In genomic region chr6:28395918-28396317, GRCh38 we compare ENCODE assay signal across 17 cellular contexts.
"Had no signal": no experiment of that assay in that cellular context is flagged by ENCODE, and none has a peak within 500 bp of the region (broad histone marks: within the 10 kb centered on the region; RNA-seq: fewer than 3 reads in every experiment).

No MANE protein-coding gene starts in this region.

- H3K4me3 Mint-ChIP-seq: activated B cell treated with CpG ODN at 0.5 μM for 24 hours, type B pancreatic cell had no signal

- H3K27me3 Mint-ChIP-seq: activated CD8-positive, alpha-beta T cell treated with anti-CD3 and anti-CD28 coated beads for 36 hours; type B pancreatic cell had no signal

- H3K27ac Mint-ChIP-seq: activated B cell treated with CpG ODN at 0.5 μM for 24 hours, type B pancreatic cell had no signal

- H3K27ac ChIP-seq: cardiac muscle cell, esophagus muscularis mucosa, skin epidermis, suprapubic skin had no signal

- H3K9me3 Mint-ChIP-seq: activated B cell treated with CpG ODN at 0.5 μM for 24 hours; activated CD8-positive, alpha-beta T cell treated with anti-CD3 and anti-CD28 coated beads for 36 hours; type B pancreatic cell had no signal

- H3K9me3 ChIP-seq: esophagus muscularis mucosa, suprapubic skin had no signal

- H3K4me3 ChIP-seq: cardiac muscle cell, esophagus muscularis mucosa, skin epidermis, suprapubic skin had no signal

- H3K27me3 ChIP-seq: cardiac muscle cell, esophagus muscularis mucosa, suprapubic skin had no signal

- ATAC-seq: activated CD8-positive, alpha-beta T cell treated with anti-CD3 and anti-CD28 coated beads for 36 hours; left lobe of liver; naive thymus-derived CD8-positive, alpha-beta T cell had no signal

- DNase-seq: activated B cell treated with CpG ODN at 0.5 μM for 24 hours; activated CD4-positive, alpha-beta T cell treated with anti-CD3 and anti-CD28 coated beads for 48 hours; activated CD8-positive, alpha-beta T cell treated with anti-CD3 and anti-CD28 coated beads for 36 hours; activated gamma-delta T cell treated with Interleukin-2 at 50 U/mL for 16 hours; hippocampal formation; naive thymus-derived CD8-positive, alpha-beta T cell; occipital lobe; stimulated activated CD4-positive, alpha-beta T cell treated with anti-CD3 and anti-CD28 coated beads, Interleukin-15, amount 100 ng/mL, for 24 hours; stimulated activated CD4-positive, alpha-beta T cell treated with anti-CD3 and anti-CD28 coated beads, Interleukin-4, amount 100 ng/mL, for 1 hour; stimulated activated naive CD4-positive, alpha-beta T cell; T-helper 1 cell had no signal
